Comparison of ENCODE assay signal across 8 cellular contexts in the genomic region with DNA sequence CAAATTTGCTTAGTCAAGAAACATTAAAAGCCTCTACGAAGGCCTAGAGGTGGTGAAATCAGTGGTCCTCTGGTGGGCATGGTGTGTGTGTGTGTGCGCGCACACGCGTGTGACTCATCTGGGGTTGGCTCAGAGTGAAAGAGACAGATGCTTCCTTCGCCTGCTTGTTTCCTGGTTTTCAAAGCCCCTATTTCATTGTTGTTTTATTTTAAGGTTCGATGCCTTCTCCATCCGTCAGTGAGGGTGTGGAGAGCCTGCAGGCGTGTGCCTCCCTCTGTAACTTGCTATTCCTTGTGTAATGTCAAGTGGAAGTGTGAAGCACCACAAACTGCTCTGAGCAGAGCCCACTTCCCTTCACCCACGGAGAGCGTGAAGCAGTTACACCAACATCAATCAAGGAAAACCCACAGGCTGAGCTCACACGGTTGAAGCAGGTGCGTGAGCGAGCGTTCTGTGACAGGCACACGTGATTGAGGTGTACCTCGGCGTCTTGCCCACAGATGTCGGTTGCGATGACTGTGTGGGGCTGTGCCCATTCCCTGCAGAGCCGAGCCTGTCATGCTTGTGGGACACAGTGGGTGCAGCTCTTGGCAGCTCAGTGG.
A peak's percentile ranks its signal among the peaks of the same experiment; 100 is the strongest.
DNase-seq lines count a peak whose midpoint lies in the region; ATAC-seq and TF ChIP-seq lines count a peak whose summit lies in the region.

No MANE protein-coding gene starts in this region.

- H3K27ac Mint-ChIP-seq in natural killer cell: peak overlapping the region; percentile 54 to 76
- no peak overlapping the region for H3K27ac Mint-ChIP-seq in osteocyte (ENCODE audit: unreplicated experiment)

- peak; percentile 37 for DNase-seq in Right ventricle myocardium superior
- DNase-seq in cardiac septum (ENCODE audit: low spot score): no peak
- DNase-seq in activated CD8-positive, alpha-beta memory T cell treated with anti-CD3 and anti-CD28 coated beads, Interleukin-2, amount 50 U/mL, for 1 hour (ENCODE audit: extremely low read depth): peak; percentile 31
- peak; percentile 33 for DNase-seq in natural killer cell
- no peak for DNase-seq in osteocyte (ENCODE audit: extremely low spot score, unreplicated experiment)
- no peak for DNase-seq in NCI-H2196 treated with DMSO at 0.1 percent for 48 hours (lab: John Stamatoyannopoulos, UW; ENCODE audit: unreplicated experiment)
- no peak for DNase-seq in NCI-H1436 treated with DMSO at 0.1 percent for 48 hours (lab: John Stamatoyannopoulos, UW)

- H3K4me3 Mint-ChIP-seq in natural killer cell (peak overlapping the region; percentile 75), osteocyte (ENCODE audit: unreplicated experiment) (no peak overlapping the region)

- TF ChIP-seq CTCF in natural killer cell (IDR thresholded peaks at IDR 0.05): no peak
- no peak for TF ChIP-seq CTCF in osteocyte (IDR thresholded peaks at IDR 0.05)

- H3K27me3 Mint-ChIP-seq in natural killer cell (ENCODE audit: low read depth in 2 of 2) (peaks cover 0 to 3% of the 10 kb centered on the region in 2 donors), osteocyte (ENCODE audit: unreplicated experiment) (no peaks in the 10 kb centered on the region)

- intact Hi-C loops in Right ventricle myocardium superior (cut with DNase I): no loop called here
- intact Hi-C loops in cardiac septum (cut with DNase I): no loop called here
- intact Hi-C loops in natural killer cell (cut with micrococcal nuclease): loop anchor here (10.0 kb wide), 1 partner anchor 138 kb away; no protein-coding TSS in a partner anchor

- no peaks in the 10 kb centered on the region for H3K36me3 Mint-ChIP-seq in natural killer cell
- no peaks in the 10 kb centered on the region for H3K36me3 Mint-ChIP-seq in osteocyte (ENCODE audit: unreplicated experiment)

- ATAC-seq in Right ventricle myocardium superior (ENCODE audit: poor library complexity) (no peak), HG03342 (IDR thresholded peaks at IDR 0.05; ENCODE audit: unreplicated experiment) (peak; percentile 80), natural killer cell (peak; percentile 74 to 85 (median 75))

- H3K9me3 Mint-ChIP-seq in natural killer cell (peaks cover 0 to 3% of the 10 kb centered on the region in 2 donors), osteocyte (ENCODE audit: unreplicated experiment) (no peaks in the 10 kb centered on the region)

- H3K4me1 Mint-ChIP-seq in natural killer cell (peaks cover 11 to 12% of the 10 kb centered on the region in 2 donors), osteocyte (ENCODE audit: unreplicated experiment) (peaks cover 21% of the 10 kb centered on the region)

Comparison
In these comparisons a context has a peak if more than half of its experiments do, and no peak if none do; other contexts are left out.
1. DNase-seq: peak in Right ventricle myocardium superior (single experiment), activated CD8-positive, alpha-beta memory T cell treated with anti-CD3 and anti-CD28 coated beads, Interleukin-2, amount 50 U/mL, for 1 hour (single experiment) and natural killer cell (single experiment); none in cardiac septum (single experiment), osteocyte (single experiment), NCI-H2196 treated with DMSO at 0.1 percent for 48 hours (single experiment) and NCI-H1436 treated with DMSO at 0.1 percent for 48 hours (single experiment).